ENCODE assay signal across 22 cellular contexts in the genomic region with DNA sequence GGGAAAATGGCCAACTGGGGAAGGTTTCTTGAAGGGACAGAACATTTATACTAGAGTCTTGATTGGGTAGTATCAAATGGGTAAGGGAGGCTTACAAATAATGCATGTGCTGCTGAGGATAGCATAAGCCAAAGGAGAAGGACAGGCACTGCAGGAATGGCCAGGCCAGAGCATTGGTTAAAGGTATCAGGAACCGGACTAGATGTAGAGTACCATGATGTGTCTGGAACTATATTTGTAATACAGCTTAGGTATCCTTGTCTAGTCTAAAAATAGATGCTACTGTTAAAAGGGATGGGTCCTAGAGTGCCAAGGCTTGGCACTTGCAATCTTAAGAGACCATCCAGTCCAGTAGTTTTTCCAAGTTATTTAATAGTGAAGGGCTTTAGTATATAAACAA. TPM values are rescaled to one million over a fixed set of nuclear protein-coding genes. Genes with fewer than 3 reads are reported as not detected.
DNase-seq lines count a peak whose midpoint lies in the region; ATAC-seq, FAIRE-seq and TF ChIP-seq lines count a peak whose summit lies in the region.
"Had no signal": no experiment of that assay in that cellular context is flagged by ENCODE, and none has a peak within 500 bp of the region (broad histone marks: within the 10 kb centered on the region; RNA-seq: fewer than 3 reads in every experiment).

No MANE protein-coding gene starts in this region.

- no peak for TF ChIP-seq CTCF in pancreas (IDR thresholded peaks at IDR 0.05)

- POLR2A ChIA-PET in CD4-positive, alpha-beta memory T cell (lab: Charles Lee; ENCODE audit: partially characterized antibody) = interaction anchor here (1.4 to 6.4 kb wide), 4 partner anchors 13 to 146 kb away, joined by 4 to 60 read pairs (median 18); a partner anchor contains a TSS
- POLR2A ChIA-PET in activated naive CD8-positive, alpha-beta T cell treated with anti-CD3 and anti-CD28 coated beads, Interleukin-2, amount 10 ng/mL, durations not matched to agents 7 days and 5 days (lab: Charles Lee) = interaction anchor here (1.0 to 2.5 kb wide), 3 partner anchors 18 to 25 kb away, joined by 3 to 10 read pairs (median 5); a partner anchor contains a TSS
- POLR2A ChIA-PET in naive thymus-derived CD4-positive, alpha-beta T cell (lab: Charles Lee) = interaction anchor here (0.9 to 5.3 kb wide), 9 partner anchors 9 to 20 kb away, joined by 3 to 35 read pairs (median 5); a partner anchor contains a TSS

- H3K36me3 ChIP-seq in CD4-positive, alpha-beta memory T cell (ENCODE audit: insufficient read depth, low read length) = peaks cover 29% of the 10 kb centered on the region
- peaks cover 0 to 35% (median 17%) of the 10 kb centered on the region in 3 experiments for H3K36me3 ChIP-seq in naive thymus-derived CD4-positive, alpha-beta T cell (ENCODE audit: control insufficient read depth in 2 of 3, insufficient read depth in 3 of 3, low read length in 3 of 3)
- H3K36me3 ChIP-seq in pancreas = peaks cover 0 to 26% (median 7%) of the 10 kb centered on the region in 3 donors
- H3K36me3 ChIP-seq: prostate gland had no signal

- H3K36me3 Mint-ChIP-seq in T-helper 1 cell treated with Interleukin-12 subunit alpha and Interleukin-12 subunit beta and Interleukin-4 antibody, amounts not matched to agents 30 μg/mL and 1 μg/mL, for 36 hours (ENCODE audit: low read depth) = peaks cover 74% of the 10 kb centered on the region
- H3K36me3 Mint-ChIP-seq in CD4-positive, alpha-beta memory T cell = peaks cover 39 to 84% of the 10 kb centered on the region in 2 donors
- peaks cover 69% of the 10 kb centered on the region for H3K36me3 Mint-ChIP-seq in activated naive CD8-positive, alpha-beta T cell treated with anti-CD3 and anti-CD28 coated beads, Interleukin-2, amount 10 ng/mL, durations not matched to agents 7 days and 5 days
- peaks cover 11 to 65% (median 52%) of the 10 kb centered on the region in 5 donors for H3K36me3 Mint-ChIP-seq in naive thymus-derived CD4-positive, alpha-beta T cell

- peaks cover 0 to 4% of the 10 kb centered on the region in 2 donors for H3K9me3 ChIP-seq in CD4-positive, alpha-beta memory T cell (ENCODE audit: control insufficient read depth in 1 of 2, low read length in 2 of 2)
- H3K9me3 ChIP-seq in naive thymus-derived CD4-positive, alpha-beta T cell (ENCODE audit: control insufficient read depth in 2 of 3, low read length in 3 of 3) = no peaks in the 10 kb centered on the region
- H3K9me3 ChIP-seq in pancreas = no peaks in the 10 kb centered on the region
- H3K9me3 ChIP-seq: prostate gland, SK-N-SH had no signal

- no peak overlapping the region for H3K4me3 ChIP-seq in CD4-positive, alpha-beta memory T cell (ENCODE audit: low read length in 2 of 2)
- H3K4me3 ChIP-seq in naive thymus-derived CD4-positive, alpha-beta T cell (ENCODE audit: low read length) = no peak overlapping the region
- H3K4me3 ChIP-seq in pancreas = no peak overlapping the region
- H3K4me3 ChIP-seq: BLaER1 treated with 17β-estradiol and CSF1 and Interleukin-3, amounts not matched to agents 10 nM and 100 nM; prostate gland; spleen had no signal

- H3K4me1 ChIP-seq in CD4-positive, alpha-beta memory T cell (ENCODE audit: insufficient read depth, low read length) = peaks cover 53% of the 10 kb centered on the region
- peaks cover 0 to 40% of the 10 kb centered on the region in 2 donors for H3K4me1 ChIP-seq in naive thymus-derived CD4-positive, alpha-beta T cell (ENCODE audit: control insufficient read depth in 2 of 2, insufficient read depth in 2 of 2, low read length in 2 of 2)
- H3K4me1 ChIP-seq in pancreas = peaks cover 0 to 7% (median 4%) of the 10 kb centered on the region in 3 donors
- H3K4me1 ChIP-seq: prostate gland had no signal

- H3K4me3 Mint-ChIP-seq in T-helper 1 cell treated with Interleukin-12 subunit alpha and Interleukin-12 subunit beta and Interleukin-4 antibody, amounts not matched to agents 30 μg/mL and 1 μg/mL, for 36 hours = no peak overlapping the region
- H3K4me3 Mint-ChIP-seq in CD4-positive, alpha-beta memory T cell = peak overlapping the region in 2 of 8 donors; percentile 5 to 29
- H3K4me3 Mint-ChIP-seq in activated naive CD8-positive, alpha-beta T cell treated with anti-CD3 and anti-CD28 coated beads, Interleukin-2, amount 10 ng/mL, durations not matched to agents 7 days and 5 days = no peak overlapping the region
- peak overlapping the region in 2 of 10 donors; percentile 3 to 41 for H3K4me3 Mint-ChIP-seq in naive thymus-derived CD4-positive, alpha-beta T cell

- WGBS in pancreas, 2 donors = 100% methylated on average over 1 of the region's 1 CpG

- H3K27me3 ChIP-seq in CD4-positive, alpha-beta memory T cell (ENCODE audit: insufficient read depth, low read length) = no peaks in the 10 kb centered on the region
- no peaks in the 10 kb centered on the region for H3K27me3 ChIP-seq in naive thymus-derived CD4-positive, alpha-beta T cell (ENCODE audit: control insufficient read depth in 2 of 2, insufficient read depth in 2 of 2, low read length in 2 of 2)
- no peaks in the 10 kb centered on the region for H3K27me3 ChIP-seq in pancreas
- H3K27me3 ChIP-seq: BLaER1 treated with 17β-estradiol and CSF1 and Interleukin-3, amounts not matched to agents 10 nM and 100 nM; spleen had no signal

- FAIRE-seq in pancreas (lab: Jason Lieb, UNC) = no peak
- FAIRE-seq: astrocyte, TTC549 had no signal

- no peaks in the 10 kb centered on the region for H3K27me3 Mint-ChIP-seq in T-helper 1 cell treated with Interleukin-12 subunit alpha and Interleukin-12 subunit beta and Interleukin-4 antibody, amounts not matched to agents 30 μg/mL and 1 μg/mL, for 36 hours (ENCODE audit: low read depth)
- H3K27me3 Mint-ChIP-seq in CD4-positive, alpha-beta memory T cell = no peaks in the 10 kb centered on the region
- no peaks in the 10 kb centered on the region for H3K27me3 Mint-ChIP-seq in activated naive CD8-positive, alpha-beta T cell treated with anti-CD3 and anti-CD28 coated beads, Interleukin-2, amount 10 ng/mL, durations not matched to agents 7 days and 5 days
- no peaks in the 10 kb centered on the region for H3K27me3 Mint-ChIP-seq in naive thymus-derived CD4-positive, alpha-beta T cell

- DNase-seq in T-helper 1 cell = no peak
- no peak for DNase-seq in CD4-positive, alpha-beta memory T cell
- no peak for DNase-seq in activated naive CD8-positive, alpha-beta T cell treated with anti-CD3 and anti-CD28 coated beads, Interleukin-2, amount 10 ng/mL, durations not matched to agents 7 days and 5 days
- DNase-seq in naive thymus-derived CD4-positive, alpha-beta T cell = no peak
- no peak for DNase-seq in pancreas
- no peak for DNase-seq in NCI-H2227 (lab: John Stamatoyannopoulos, UW; ENCODE audit: unreplicated experiment)
- DNase-seq in NCI-H524 (lab: John Stamatoyannopoulos, UW) = no peak
- DNase-seq: 8988T; activated CD4-positive, alpha-beta T cell treated with anti-CD3 and anti-CD28 coated beads, Interleukin-2, amount 50 U/mL, for 1 hour; cortex of kidney; Kasumi-1; NCI-H1105 treated with DMSO at 0.1 percent for 48 hours; NCI-H2171; NCI-H774; SK-N-SH; spleen; trophoblast cell had no signal

- CTCF ChIA-PET in CD4-positive, alpha-beta memory T cell (lab: Charles Lee; ENCODE audit: partially characterized antibody) = interaction anchor here (0.6 to 2.0 kb wide), 5 partner anchors 20 to 272 kb away, joined by 3 to 8 read pairs (median 3); a partner anchor contains a TSS
- CTCF ChIA-PET in naive thymus-derived CD4-positive, alpha-beta T cell (lab: Charles Lee) = interaction anchor here (1.5 to 1.6 kb wide), 2 partner anchors 14 to 20 kb away, joined by 3 to 6 read pairs; a partner anchor contains a TSS

- ATAC-seq in activated naive CD8-positive, alpha-beta T cell treated with anti-CD3 and anti-CD28 coated beads, Interleukin-2, amount 10 ng/mL, durations not matched to agents 7 days and 5 days (ENCODE audit: low read depth) = no peak
- ATAC-seq in naive thymus-derived CD4-positive, alpha-beta T cell = no peak
- no peak for ATAC-seq in pancreas

- H3K4me1 Mint-ChIP-seq in T-helper 1 cell treated with Interleukin-12 subunit alpha and Interleukin-12 subunit beta and Interleukin-4 antibody, amounts not matched to agents 30 μg/mL and 1 μg/mL, for 36 hours (ENCODE audit: low read depth) = peaks cover 26% of the 10 kb centered on the region
- peaks cover 45 to 60% (median 56%) of the 10 kb centered on the region in 4 donors for H3K4me1 Mint-ChIP-seq in CD4-positive, alpha-beta memory T cell
- peaks cover 21% of the 10 kb centered on the region for H3K4me1 Mint-ChIP-seq in activated naive CD8-positive, alpha-beta T cell treated with anti-CD3 and anti-CD28 coated beads, Interleukin-2, amount 10 ng/mL, durations not matched to agents 7 days and 5 days
- H3K4me1 Mint-ChIP-seq in naive thymus-derived CD4-positive, alpha-beta T cell = peaks cover 35 to 79% (median 62%) of the 10 kb centered on the region in 7 donors

- peaks cover 14% of the 10 kb centered on the region for H3K9me3 Mint-ChIP-seq in T-helper 1 cell treated with Interleukin-12 subunit alpha and Interleukin-12 subunit beta and Interleukin-4 antibody, amounts not matched to agents 30 μg/mL and 1 μg/mL, for 36 hours
- H3K9me3 Mint-ChIP-seq in CD4-positive, alpha-beta memory T cell = peaks cover 2 to 11% (median 7%) of the 10 kb centered on the region in 8 donors
- H3K9me3 Mint-ChIP-seq in activated naive CD8-positive, alpha-beta T cell treated with anti-CD3 and anti-CD28 coated beads, Interleukin-2, amount 10 ng/mL, durations not matched to agents 7 days and 5 days = peaks cover 13% of the 10 kb centered on the region
- H3K9me3 Mint-ChIP-seq in naive thymus-derived CD4-positive, alpha-beta T cell = peaks cover 0 to 10% (median 6%) of the 10 kb centered on the region in 11 donors

- H3K27ac ChIP-seq in CD4-positive, alpha-beta memory T cell (ENCODE audit: low read depth, low read length) = no peak overlapping the region
- H3K27ac ChIP-seq in naive thymus-derived CD4-positive, alpha-beta T cell (ENCODE audit: low read depth, low read length) = peak overlapping the region; percentile 36
- no peak overlapping the region for H3K27ac ChIP-seq in pancreas
- H3K27ac ChIP-seq: BLaER1 treated with 17β-estradiol and CSF1 and Interleukin-3, amounts not matched to agents 10 nM and 100 nM; prostate gland had no signal

- H3K27ac Mint-ChIP-seq in T-helper 1 cell treated with Interleukin-12 subunit alpha and Interleukin-12 subunit beta and Interleukin-4 antibody, amounts not matched to agents 30 μg/mL and 1 μg/mL, for 36 hours = peak overlapping the region; percentile 19
- peak overlapping the region in 6 of 7 donors; percentile 6 to 66 (median 44) for H3K27ac Mint-ChIP-seq in CD4-positive, alpha-beta memory T cell
- peak overlapping the region; percentile 14 for H3K27ac Mint-ChIP-seq in activated naive CD8-positive, alpha-beta T cell treated with anti-CD3 and anti-CD28 coated beads, Interleukin-2, amount 10 ng/mL, durations not matched to agents 7 days and 5 days
- H3K27ac Mint-ChIP-seq in naive thymus-derived CD4-positive, alpha-beta T cell = peak overlapping the region; percentile 0 to 88 (median 76)

- intact Hi-C loops in CD4-positive, alpha-beta memory T cell (cut with micrococcal nuclease) = no loop called here
- intact Hi-C loops in naive thymus-derived CD4-positive, alpha-beta T cell (cut with micrococcal nuclease) = loop anchor here in 1 of 2 donors (2.0 to 5.0 kb wide), 2 partner anchors 18 to 38 kb away; no protein-coding TSS in a partner anchor
- intact Hi-C loops in pancreas (cut with DNase I) = no loop called here

RNA-seq across cellular contexts. Expression of a gene that starts 20.3 kb away (rescaled TPM):
- 100 to 1,000 TPM; 103 to 105 TPM for total RNA-seq in CD4-positive, alpha-beta memory T cell
- polyA plus RNA-seq in CD4-positive, alpha-beta memory T cell = 10 to 100 TPM; 81.3 to 90.4 TPM
- 10 to 100 TPM; 56.1 to 59.5 TPM for total RNA-seq in activated naive CD8-positive, alpha-beta T cell treated with anti-CD3 and anti-CD28 coated beads, Interleukin-2, amount 10 ng/mL, durations not matched to agents 7 days and 5 days
- 100 to 1,000 TPM in 4 of 5 experiments, 10 to 100 TPM in 1; 50.0 to 153 (median 125) TPM for total RNA-seq in naive thymus-derived CD4-positive, alpha-beta T cell
- 100 to 1,000 TPM in 1 of 2 donors, 10 to 100 TPM in 1; 81.3 to 111 TPM for polyA plus RNA-seq in naive thymus-derived CD4-positive, alpha-beta T cell
- 10 to 100 TPM; 13.4 to 20.2 (median 15.2) TPM for total RNA-seq in pancreas
- polyA plus RNA-seq in pancreas = 10 to 100 TPM; 13.5 to 23.1 TPM

RNA-seq across cellular contexts. Expression of a gene that starts 47.0 kb away (rescaled TPM):
- total RNA-seq in CD4-positive, alpha-beta memory T cell = 100 to 1,000 TPM; 173 to 183 TPM
- 10 to 100 TPM; 13.2 to 28.5 TPM for polyA plus RNA-seq in CD4-positive, alpha-beta memory T cell
- total RNA-seq in activated naive CD8-positive, alpha-beta T cell treated with anti-CD3 and anti-CD28 coated beads, Interleukin-2, amount 10 ng/mL, durations not matched to agents 7 days and 5 days = 100 to 1,000 TPM; 131 to 137 TPM
- total RNA-seq in naive thymus-derived CD4-positive, alpha-beta T cell = 100 to 1,000 TPM; 118 to 159 (median 131) TPM
- polyA plus RNA-seq in naive thymus-derived CD4-positive, alpha-beta T cell = 10 to 100 TPM; 33.9 to 36.2 TPM
- 10 to 100 TPM; 18.6 to 54.2 (median 25.9) TPM for total RNA-seq in pancreas
- polyA plus RNA-seq in pancreas = 10 to 100 TPM; 30.6 to 50.6 TPM

Comparison
In these comparisons a context has a peak if more than half of its experiments do, and no peak if none do; other contexts are left out.
1. H3K27ac Mint-ChIP-seq: peak in every context shown above with its lines; median percentile 76 in naive thymus-derived CD4-positive, alpha-beta T cell; 44 in CD4-positive, alpha-beta memory T cell; 19 in T-helper 1 cell treated with Interleukin-12 subunit alpha and Interleukin-12 subunit beta and Interleukin-4 antibody, amounts not matched to agents 30 μg/mL and 1 μg/mL, for 36 hours; 14 in activated naive CD8-positive, alpha-beta T cell treated with anti-CD3 and anti-CD28 coated beads, Interleukin-2, amount 10 ng/mL, durations not matched to agents 7 days and 5 days.